In genomic region chr12:11553871-11554533, GRCh38 we compare ENCODE assay signal across 8 cellular contexts.
A peak's percentile ranks its signal among the peaks of the same experiment; 100 is the strongest.
DNase-seq lines count a peak whose midpoint lies in the region; ATAC-seq and TF ChIP-seq lines count a peak whose summit lies in the region.

No MANE protein-coding gene starts in this region.

- no peaks in the 10 kb centered on the region for H3K36me3 Mint-ChIP-seq in naive thymus-derived CD8-positive, alpha-beta T cell

- H3K4me3 Mint-ChIP-seq in naive thymus-derived CD8-positive, alpha-beta T cell: peak overlapping the region in 4 of 10 donors; percentile 4 to 45 (median 17)

- H3K27me3 ChIP-seq in BJ (ENCODE audit: control insufficient read depth, insufficient read depth, low read length): peaks cover 13% of the 10 kb centered on the region

- H3K27me3 Mint-ChIP-seq in naive thymus-derived CD8-positive, alpha-beta T cell: no peaks in the 10 kb centered on the region

- H3K4me3 ChIP-seq in BJ (ENCODE audit: low read depth, low read length) (no peak overlapping the region), epithelial cell of proximal tubule (ENCODE audit: low read depth, low read length) (no peak overlapping the region)

- no peaks in the 10 kb centered on the region for H3K36me3 ChIP-seq in BJ (ENCODE audit: control insufficient read depth, insufficient read depth, low read length)

- TF ChIP-seq CTCF in BJ (IDR thresholded peaks at IDR 0.05; ENCODE audit: insufficient read depth, low read depth, low read length): peak; percentile 74
- peak; percentile 72 for TF ChIP-seq CTCF in epithelial cell of proximal tubule (conservative IDR thresholded peaks at IDR 0.05; ENCODE audit: low read depth, low read length)

- H3K9me3 Mint-ChIP-seq in naive thymus-derived CD8-positive, alpha-beta T cell: no peaks in the 10 kb centered on the region

- H3K4me1 Mint-ChIP-seq in naive thymus-derived CD8-positive, alpha-beta T cell: peaks cover 11 to 26% (median 21%) of the 10 kb centered on the region in 4 donors

- H3K27ac Mint-ChIP-seq in naive thymus-derived CD8-positive, alpha-beta T cell: peak overlapping the region in 6 of 10 donors; percentile 1 to 83 (median 10)

- peak; percentile 89 for ATAC-seq in GM18511 (IDR thresholded peaks at IDR 0.05; ENCODE audit: unreplicated experiment)
- peak; percentile 79 for ATAC-seq in HG03354 (IDR thresholded peaks at IDR 0.05; ENCODE audit: poor library complexity, severe bottlenecking, unreplicated experiment)
- peak; percentile 42 to 78 for ATAC-seq in naive thymus-derived CD8-positive, alpha-beta T cell
- no peak for ATAC-seq in HG03039 (IDR thresholded peaks at IDR 0.05; ENCODE audit: unreplicated experiment)

- CTCF ChIA-PET in BJ (lab: Yijun Ruan, JAX): interaction anchor here (0.7 to 7.5 kb wide), 2 partner anchors 324 to 481 kb away, joined by 3 to 64 read pairs; no protein-coding TSS in a partner anchor

- POLR2A ChIA-PET in BJ (lab: Charles Lee): no interaction called here
- POLR2A ChIA-PET in naive thymus-derived CD8-positive, alpha-beta T cell (lab: Charles Lee): interaction anchor here (3.8 kb wide), 1 partner anchor 8 kb away, joined by 20 read pairs; no protein-coding TSS in a partner anchor

- DNase-seq in BJ (ENCODE audit: low read depth) (no peak), NCI-H510A treated with DMSO at 0.1 percent for 48 hours (lab: John Stamatoyannopoulos, UW) (peak; percentile 90), epithelial cell of proximal tubule (ENCODE audit: low read depth) (no peak)
- peak; percentile 65 for DNase-seq in activated CD4-positive, alpha-beta T cell treated with anti-CD3 and anti-CD28 coated beads for 48 hours
- DNase-seq in naive thymus-derived CD8-positive, alpha-beta T cell: peak in 8 of 10 donors; percentile 23 to 72 (median 52)

Comparison
In these comparisons a context has a peak if more than half of its experiments do, and no peak if none do; other contexts are left out.
1. DNase-seq: peak in NCI-H510A treated with DMSO at 0.1 percent for 48 hours (single experiment), activated CD4-positive, alpha-beta T cell treated with anti-CD3 and anti-CD28 coated beads for 48 hours (single experiment) and naive thymus-derived CD8-positive, alpha-beta T cell (8 of 10); none in BJ (single experiment) and epithelial cell of proximal tubule (single experiment).